13 cellular contexts compared by ENCODE assay signal in genomic region chr2:168801961-168802824, GRCh38. TPM values are rescaled to one million over a fixed set of nuclear protein-coding genes. Genes with fewer than 3 reads are reported as not detected.
DNase-seq lines count a peak whose midpoint lies in the region; ATAC-seq and TF ChIP-seq lines count a peak whose summit lies in the region.
"Had no signal": no experiment of that assay in that cellular context is flagged by ENCODE, and none has a peak within 500 bp of the region (broad histone marks: within the 10 kb centered on the region; RNA-seq: fewer than 3 reads in every experiment).

TSS of gene NOSTRIN (plus strand) at chr2:168802637. CDS start at chr2:168802647, 10 bp downstream.

- H3K36me3 Mint-ChIP-seq in activated T-cell treated with anti-CD3 and anti-CD28 coated beads, Interleukin-2, amount 50 U/mL, for 72 hours (ENCODE audit: insufficient read depth in 2 of 2), result no peaks in the 10 kb centered on the region
- H3K36me3 Mint-ChIP-seq: stimulated activated naive B cell treated with anti-CD40 and anti-IgM and Interleukin-4, amounts not matched to agents 10 μg/mL and 1 μg/mL and 100 μg/mL, for 72 hours had no signal

- no peaks in the 10 kb centered on the region for H3K9me3 ChIP-seq in upper lobe of left lung
- H3K9me3 ChIP-seq: HAP-1 had no signal

- peaks cover 6% of the 10 kb centered on the region for H3K27me3 Mint-ChIP-seq in activated T-cell treated with anti-CD3 and anti-CD28 coated beads, Interleukin-2, amount 50 U/mL, for 72 hours (ENCODE audit: low read depth)
- H3K27me3 Mint-ChIP-seq: stimulated activated naive B cell treated with anti-CD40 and anti-IgM and Interleukin-4, amounts not matched to agents 10 μg/mL and 1 μg/mL and 100 μg/mL, for 72 hours had no signal

- no peaks in the 10 kb centered on the region for H3K27me3 ChIP-seq in upper lobe of left lung

- peak within 1 kb of the TSS; percentile 68 to 85 (median 72) for H3K27ac ChIP-seq in upper lobe of left lung

- DNase-seq in DMS 273 (lab: John Stamatoyannopoulos, UW; ENCODE audit: unreplicated experiment) (peak; percentile 20), DMS 273 treated with DMSO at 0.1 percent for 48 hours (lab: John Stamatoyannopoulos, UW) (no peak), epithelial cell of proximal tubule (ENCODE audit: low read depth) (no peak), mesenteric fat pad (ENCODE audit: low spot score) (no peak), upper lobe of left lung (peak in 1 of 2 donors; percentile 60), SHP77 (lab: John Stamatoyannopoulos, UW) (no peak)
- no peak for DNase-seq in activated T-cell treated with anti-CD3 and anti-CD28 coated beads, Interleukin-2, amount 50 U/mL, for 72 hours
- DNase-seq: posterior cingulate gyrus; stimulated activated naive B cell treated with anti-CD40 and anti-IgM and Interleukin-4, amounts not matched to agents 10 μg/mL and 1 μg/mL and 100 μg/mL, for 72 hours had no signal

- TF ChIP-seq EP300 in upper lobe of left lung (IDR thresholded peaks at IDR 0.05), result peak in 3 of 4 donors; percentile 38 to 93 (median 91)

- H3K36me3 ChIP-seq in upper lobe of left lung, result peaks cover 0 to 2% (median 0%) of the 10 kb centered on the region in 4 donors
- H3K36me3 ChIP-seq: HAP-1 had no signal

- 28 to 40% methylated on average over 10 of the region's 10 CpGs for WGBS in upper lobe of left lung, 2 donors

- H3K4me3 ChIP-seq in epithelial cell of proximal tubule (ENCODE audit: low read depth, low read length) (peak within 1 kb of the TSS; percentile 54), upper lobe of left lung (peak within 1 kb of the TSS in 3 of 4 donors; percentile 34 to 45 (median 42))
- H3K4me3 ChIP-seq: GM12878, HAP-1 had no signal

- peaks cover 8 to 20% (median 12%) of the 10 kb centered on the region in 4 donors for H3K4me1 ChIP-seq in upper lobe of left lung
- H3K4me1 ChIP-seq: HAP-1 had no signal

- ATAC-seq in upper lobe of left lung (ENCODE audit: low FRiP score in 2 of 2), result peak; percentile 82 to 86
- no peak for ATAC-seq in GM18498 (IDR thresholded peaks at IDR 0.05; ENCODE audit: unreplicated experiment)
- no peak for ATAC-seq in activated T-cell treated with anti-CD3 and anti-CD28 coated beads, Interleukin-2, amount 50 U/mL, for 72 hours (replicated peaks in 1 of 2)
- ATAC-seq: GM12878; Panc1; stimulated activated naive B cell treated with anti-CD40 and anti-IgM and Interleukin-4, amounts not matched to agents 10 μg/mL and 1 μg/mL and 100 μg/mL, for 72 hours had no signal

- no peaks in the 10 kb centered on the region for H3K4me1 Mint-ChIP-seq in activated T-cell treated with anti-CD3 and anti-CD28 coated beads, Interleukin-2, amount 50 U/mL, for 72 hours (ENCODE audit: low read depth)
- H3K4me1 Mint-ChIP-seq: stimulated activated naive B cell treated with anti-CD40 and anti-IgM and Interleukin-4, amounts not matched to agents 10 μg/mL and 1 μg/mL and 100 μg/mL, for 72 hours had no signal

- TF ChIP-seq CTCF in epithelial cell of proximal tubule (conservative IDR thresholded peaks at IDR 0.05; ENCODE audit: low read depth, low read length), result no peak
- no peak for TF ChIP-seq CTCF in upper lobe of left lung (IDR thresholded peaks at IDR 0.05)

- no peak within 1 kb of the TSS for H3K4me3 Mint-ChIP-seq in activated T-cell treated with anti-CD3 and anti-CD28 coated beads, Interleukin-2, amount 50 U/mL, for 72 hours
- H3K4me3 Mint-ChIP-seq: stimulated activated naive B cell treated with anti-CD40 and anti-IgM and Interleukin-4, amounts not matched to agents 10 μg/mL and 1 μg/mL and 100 μg/mL, for 72 hours had no signal

- TF ChIP-seq POLR2A in upper lobe of left lung (IDR thresholded peaks at IDR 0.05), result peak in 2 of 4 donors; percentile 55 to 62

- H3K27ac Mint-ChIP-seq in activated T-cell treated with anti-CD3 and anti-CD28 coated beads, Interleukin-2, amount 50 U/mL, for 72 hours, result no peak within 1 kb of the TSS
- H3K27ac Mint-ChIP-seq: stimulated activated naive B cell treated with anti-CD40 and anti-IgM and Interleukin-4, amounts not matched to agents 10 μg/mL and 1 μg/mL and 100 μg/mL, for 72 hours had no signal

- H3K9me3 Mint-ChIP-seq in activated T-cell treated with anti-CD3 and anti-CD28 coated beads, Interleukin-2, amount 50 U/mL, for 72 hours, result no peaks in the 10 kb centered on the region
- H3K9me3 Mint-ChIP-seq: stimulated activated naive B cell treated with anti-CD40 and anti-IgM and Interleukin-4, amounts not matched to agents 10 μg/mL and 1 μg/mL and 100 μg/mL, for 72 hours had no signal

RNA-seq across cellular contexts. Expression of gene NOSTRIN, which starts in this region (rescaled TPM):
- total RNA-seq in epithelial cell of proximal tubule, result 0.36 and 3.1 TPM in 2 replicates
- total RNA-seq in mesenteric fat pad, result 62.1 TPM
- total RNA-seq in upper lobe of left lung, result 100 to 1,000 TPM in 1 of 6 donors, 10 to 100 TPM in 5; 33.5 to 110 (median 39.6) TPM
- not detected for total RNA-seq in activated T-cell treated with anti-CD3 and anti-CD28 coated beads, Interleukin-2, amount 50 U/mL, for 72 hours

Comparison
In these comparisons a context has a peak if more than half of its experiments do, and no peak if none do; other contexts are left out.
1. ATAC-seq: peak in upper lobe of left lung (2 of 2); none in GM18498 (single experiment) and activated T-cell treated with anti-CD3 and anti-CD28 coated beads, Interleukin-2, amount 50 U/mL, for 72 hours (0 of 2).